Comparison of ENCODE assay signal across 10 cellular contexts in the genomic region with DNA sequence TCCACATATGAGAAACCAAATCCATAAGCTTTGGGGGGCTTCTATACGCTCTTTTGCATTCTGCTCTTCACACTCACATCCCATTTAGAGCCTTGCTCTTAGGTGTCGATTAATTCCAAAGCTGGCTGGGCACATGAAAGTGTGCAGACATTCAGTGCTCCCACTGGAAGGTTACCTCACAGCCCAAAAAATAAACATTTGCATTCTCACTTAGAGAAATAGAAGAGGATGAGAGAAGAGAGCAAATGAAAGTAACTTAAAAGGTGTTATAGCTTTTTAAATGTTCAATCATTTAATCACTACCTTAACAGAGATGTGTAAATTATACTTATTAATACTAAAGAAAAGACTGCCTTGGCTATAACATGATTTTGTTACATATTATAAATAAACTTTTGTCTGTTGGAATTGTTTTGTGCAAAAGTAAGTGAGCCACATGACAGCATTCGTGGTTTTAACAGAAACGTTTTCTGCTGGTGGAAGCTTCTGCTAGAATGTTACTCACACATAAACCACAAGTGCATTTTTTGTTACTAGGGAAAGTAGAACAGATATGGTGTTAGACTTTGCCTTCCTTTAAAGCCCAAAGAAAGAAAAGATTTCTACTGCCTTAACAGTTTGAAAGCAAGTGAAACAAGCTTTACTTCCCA.
DNase-seq lines count a peak whose midpoint lies in the region; ATAC-seq and TF ChIP-seq lines count a peak whose summit lies in the region.
"Had no signal": no experiment of that assay in that cellular context is flagged by ENCODE, and none has a peak within 500 bp of the region (broad histone marks: within the 10 kb centered on the region; RNA-seq: fewer than 3 reads in every experiment).

No MANE protein-coding gene starts in this region.

- no peak for TF ChIP-seq CTCF in HFFc6 (IDR thresholded peaks at IDR 0.05)
- TF ChIP-seq CTCF in activated CD8-positive, alpha-beta T cell treated with anti-CD3 and anti-CD28 coated beads for 36 hours (IDR thresholded peaks at IDR 0.05) = no peak

- ATAC-seq in GM18498 (IDR thresholded peaks at IDR 0.05; ENCODE audit: unreplicated experiment) (peak; percentile 66), GM21360 (IDR thresholded peaks at IDR 0.05; ENCODE audit: unreplicated experiment) (no peak)
- ATAC-seq in activated CD8-positive, alpha-beta T cell treated with anti-CD3 and anti-CD28 coated beads for 36 hours = no peak

- intact Hi-C loops in activated CD8-positive, alpha-beta T cell treated with anti-CD3 and anti-CD28 coated beads for 36 hours (cut with micrococcal nuclease) = no loop called here
- intact Hi-C loops in activated CD4-positive, alpha-beta memory T cell treated with anti-CD3 and anti-CD28 coated beads for 36 hours (cut with micrococcal nuclease) = no loop called here

- no peaks in the 10 kb centered on the region for H3K9me3 ChIP-seq in SJSA1 (replicated peaks)

- no peaks in the 10 kb centered on the region for H3K36me3 ChIP-seq in SJSA1

- H3K27me3 ChIP-seq in SJSA1 (replicated peaks) = no peaks in the 10 kb centered on the region

- H3K4me1 ChIP-seq in SJSA1 (replicated peaks) = peaks cover 55% of the 10 kb centered on the region

- H3K36me3 Mint-ChIP-seq in HFFc6 (ENCODE audit: low read depth) (no peaks in the 10 kb centered on the region), immature natural killer cell (no peaks in the 10 kb centered on the region)
- H3K36me3 Mint-ChIP-seq in activated CD8-positive, alpha-beta T cell treated with anti-CD3 and anti-CD28 coated beads for 36 hours (ENCODE audit: low read depth) = no peaks in the 10 kb centered on the region
- H3K36me3 Mint-ChIP-seq in activated CD4-positive, alpha-beta memory T cell treated with anti-CD3 and anti-CD28 coated beads for 36 hours = no peaks in the 10 kb centered on the region

- H3K4me3 Mint-ChIP-seq in HFFc6 (peak overlapping the region; percentile 83), immature natural killer cell (peak overlapping the region in 3 of 5 donors; percentile 23 to 44 (median 33))
- no peak overlapping the region for H3K4me3 Mint-ChIP-seq in activated CD8-positive, alpha-beta T cell treated with anti-CD3 and anti-CD28 coated beads for 36 hours
- no peak overlapping the region for H3K4me3 Mint-ChIP-seq in activated CD4-positive, alpha-beta memory T cell treated with anti-CD3 and anti-CD28 coated beads for 36 hours

- peak overlapping the region; percentile 92 for H3K27ac ChIP-seq in SJSA1

- no peak overlapping the region for H3K4me3 ChIP-seq in SJSA1

- peak overlapping the region; percentile 78 for H3K27ac Mint-ChIP-seq in HFFc6
- no peak overlapping the region for H3K27ac Mint-ChIP-seq in immature natural killer cell
- no peak overlapping the region for H3K27ac Mint-ChIP-seq in activated CD8-positive, alpha-beta T cell treated with anti-CD3 and anti-CD28 coated beads for 36 hours
- no peak overlapping the region for H3K27ac Mint-ChIP-seq in activated CD4-positive, alpha-beta memory T cell treated with anti-CD3 and anti-CD28 coated beads for 36 hours

- DNase-seq in HFFc6 (peak; percentile 70), SJSA1 (ENCODE audit: low read depth in 1 of 2, low spot score in 2 of 2) (peak in 1 of 2 experiments; percentile 60), immature natural killer cell (peak in 2 of 3 donors; percentile 0 to 15), SHP77 treated with DMSO at 0.1 percent for 48 hours (lab: John Stamatoyannopoulos, UW) (no peak)
- DNase-seq in activated CD8-positive, alpha-beta T cell treated with anti-CD3 and anti-CD28 coated beads for 36 hours = no peak
- DNase-seq in activated CD4-positive, alpha-beta memory T cell treated with anti-CD3 and anti-CD28 coated beads for 36 hours = no peak
- DNase-seq: islet precursor cell, NCI-H2171 had no signal

- H3K27me3 Mint-ChIP-seq in HFFc6 (ENCODE audit: insufficient read depth) (no peaks in the 10 kb centered on the region), immature natural killer cell (ENCODE audit: low read depth in 3 of 3) (peaks cover 4 to 11% (median 7%) of the 10 kb centered on the region in 3 donors)
- H3K27me3 Mint-ChIP-seq in activated CD8-positive, alpha-beta T cell treated with anti-CD3 and anti-CD28 coated beads for 36 hours = no peaks in the 10 kb centered on the region
- no peaks in the 10 kb centered on the region for H3K27me3 Mint-ChIP-seq in activated CD4-positive, alpha-beta memory T cell treated with anti-CD3 and anti-CD28 coated beads for 36 hours

- H3K4me1 Mint-ChIP-seq in HFFc6 (ENCODE audit: low read depth) = peaks cover 62% of the 10 kb centered on the region
- peaks cover 10 to 15% of the 10 kb centered on the region in 2 donors for H3K4me1 Mint-ChIP-seq in immature natural killer cell
- H3K4me1 Mint-ChIP-seq in activated CD8-positive, alpha-beta T cell treated with anti-CD3 and anti-CD28 coated beads for 36 hours (ENCODE audit: low read depth) = peaks cover 1% of the 10 kb centered on the region
- no peaks in the 10 kb centered on the region for H3K4me1 Mint-ChIP-seq in activated CD4-positive, alpha-beta memory T cell treated with anti-CD3 and anti-CD28 coated beads for 36 hours (ENCODE audit: low read depth)

- CTCF ChIA-PET in activated CD8-positive, alpha-beta T cell treated with anti-CD3 and anti-CD28 coated beads for 36 hours (lab: Charles Lee) = no interaction called here
- CTCF ChIA-PET in activated CD4-positive, alpha-beta memory T cell treated with anti-CD3 and anti-CD28 coated beads for 36 hours (lab: Charles Lee) = no interaction called here

- H3K9me3 Mint-ChIP-seq in HFFc6 (no peaks in the 10 kb centered on the region), immature natural killer cell (peaks cover 0 to 5% (median 0%) of the 10 kb centered on the region in 6 donors)
- H3K9me3 Mint-ChIP-seq in activated CD8-positive, alpha-beta T cell treated with anti-CD3 and anti-CD28 coated beads for 36 hours = no peaks in the 10 kb centered on the region
- H3K9me3 Mint-ChIP-seq in activated CD4-positive, alpha-beta memory T cell treated with anti-CD3 and anti-CD28 coated beads for 36 hours = no peaks in the 10 kb centered on the region

- POLR2A ChIA-PET in activated CD8-positive, alpha-beta T cell treated with anti-CD3 and anti-CD28 coated beads for 36 hours (lab: Charles Lee) = no interaction called here
- POLR2A ChIA-PET in activated CD4-positive, alpha-beta memory T cell treated with anti-CD3 and anti-CD28 coated beads for 36 hours (lab: Charles Lee) = no interaction called here

Comparison
In these comparisons a context has a peak if more than half of its experiments do, and no peak if none do; other contexts are left out.
1. DNase-seq: peak in HFFc6 (single experiment) and immature natural killer cell (2 of 3); none in activated CD8-positive, alpha-beta T cell treated with anti-CD3 and anti-CD28 coated beads for 36 hours (single experiment), activated CD4-positive, alpha-beta memory T cell treated with anti-CD3 and anti-CD28 coated beads for 36 hours (single experiment) and SHP77 treated with DMSO at 0.1 percent for 48 hours (single experiment).
2. H3K4me3 Mint-ChIP-seq: peak in HFFc6 (single experiment) and immature natural killer cell (3 of 5); none in activated CD8-positive, alpha-beta T cell treated with anti-CD3 and anti-CD28 coated beads for 36 hours (single experiment) and activated CD4-positive, alpha-beta memory T cell treated with anti-CD3 and anti-CD28 coated beads for 36 hours (single experiment).